Comparison of ENCODE assay signal across 11 cellular contexts in the genomic region with DNA sequence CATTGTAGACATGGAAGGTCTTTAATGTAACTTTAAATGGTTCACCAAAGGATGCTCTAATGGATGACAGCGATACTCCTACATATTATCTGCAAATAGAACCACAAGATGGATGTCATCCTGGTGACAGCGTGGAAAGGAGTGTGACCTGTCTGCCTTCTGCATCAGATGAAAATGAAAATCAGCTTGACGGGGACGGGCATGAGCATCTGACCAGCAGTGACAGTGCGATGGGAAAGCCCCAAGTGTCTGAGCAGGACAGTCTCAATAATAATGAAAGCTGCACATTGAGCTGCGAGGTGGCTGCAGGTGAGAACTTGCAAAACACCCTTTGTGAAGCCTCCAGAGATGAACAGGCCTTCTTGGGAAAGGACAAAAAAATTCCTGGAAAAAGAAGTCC. TPM values are rescaled to one million over a fixed set of nuclear protein-coding genes. Genes with fewer than 3 reads are reported as not detected.
DNase-seq lines count a peak whose midpoint lies in the region; ATAC-seq and TF ChIP-seq lines count a peak whose summit lies in the region.
"Had no signal": no experiment of that assay in that cellular context is flagged by ENCODE, and none has a peak within 500 bp of the region (broad histone marks: within the 10 kb centered on the region; RNA-seq: fewer than 3 reads in every experiment).

No MANE protein-coding gene starts in this region.

- no peaks in the 10 kb centered on the region for H3K27me3 Mint-ChIP-seq in activated B cell treated with CpG ODN at 0.5 μM for 24 hours
- H3K27me3 Mint-ChIP-seq in activated T-helper 1 cell treated with anti-CD3 and anti-CD28 coated beads, Interleukin-12 subunit alpha, Interleukin-12 subunit beta, Interleukin-2, Interleukin-4 antibody, amounts not matched to agents 30 ng/mL and 10 ng/mL and 1 ng/mL, durations not matched to agents 14 hours and 24 hours and 36 hours (ENCODE audit: insufficient read depth) = no peaks in the 10 kb centered on the region

- TF ChIP-seq CTCF in activated B cell treated with CpG ODN at 0.5 μM for 24 hours (IDR thresholded peaks at IDR 0.05) = no peak
- no peak for TF ChIP-seq CTCF in lower leg skin (IDR thresholded peaks at IDR 0.05)

- CTCF ChIA-PET in activated B cell treated with CpG ODN at 0.5 μM for 24 hours (lab: Charles Lee) = no interaction called here

- H3K4me1 Mint-ChIP-seq in activated B cell treated with CpG ODN at 0.5 μM for 24 hours = peaks cover 45% of the 10 kb centered on the region
- peaks cover 26% of the 10 kb centered on the region for H3K4me1 Mint-ChIP-seq in activated T-helper 1 cell treated with anti-CD3 and anti-CD28 coated beads, Interleukin-12 subunit alpha, Interleukin-12 subunit beta, Interleukin-2, Interleukin-4 antibody, amounts not matched to agents 30 ng/mL and 10 ng/mL and 1 ng/mL, durations not matched to agents 14 hours and 24 hours and 36 hours (ENCODE audit: low read depth)

- WGBS in lower leg skin, 2 donors = 93 to 94% methylated on average over 6 of the region's 6 CpGs

- H3K9me3 Mint-ChIP-seq in activated B cell treated with CpG ODN at 0.5 μM for 24 hours = peaks cover 4% of the 10 kb centered on the region
- peaks cover 9% of the 10 kb centered on the region for H3K9me3 Mint-ChIP-seq in activated T-helper 1 cell treated with anti-CD3 and anti-CD28 coated beads, Interleukin-12 subunit alpha, Interleukin-12 subunit beta, Interleukin-2, Interleukin-4 antibody, amounts not matched to agents 30 ng/mL and 10 ng/mL and 1 ng/mL, durations not matched to agents 14 hours and 24 hours and 36 hours

- H3K27ac Mint-ChIP-seq in activated B cell treated with CpG ODN at 0.5 μM for 24 hours = peak overlapping the region; percentile 2
- no peak overlapping the region for H3K27ac Mint-ChIP-seq in activated T-helper 1 cell treated with anti-CD3 and anti-CD28 coated beads, Interleukin-12 subunit alpha, Interleukin-12 subunit beta, Interleukin-2, Interleukin-4 antibody, amounts not matched to agents 30 ng/mL and 10 ng/mL and 1 ng/mL, durations not matched to agents 14 hours and 24 hours and 36 hours

- intact Hi-C loops in activated B cell treated with CpG ODN at 0.5 μM for 24 hours (cut with micrococcal nuclease) = no loop called here
- intact Hi-C loops in lower leg skin (cut with DNase I; ENCODE audit: low total_unique reads) = no loop called here
- intact Hi-C loops in activated T-helper 1 cell treated with anti-CD3 and anti-CD28 coated beads, Interleukin-12 subunit alpha, Interleukin-12 subunit beta, Interleukin-2, Interleukin-4 antibody, amounts not matched to agents 30 ng/mL and 10 ng/mL and 1 ng/mL, durations not matched to agents 14 hours and 24 hours and 36 hours (cut with micrococcal nuclease) = no loop called here

- POLR2A ChIA-PET in activated B cell treated with CpG ODN at 0.5 μM for 24 hours (lab: Charles Lee) = interaction anchor here (1.0 to 1.1 kb wide), 2 partner anchors 21 to 25 kb away, joined by 3 to 4 read pairs; a partner anchor contains a TSS

- no peak overlapping the region for H3K4me3 ChIP-seq in lower leg skin (ENCODE audit: low read depth, poor library complexity, severe bottlenecking)
- H3K4me3 ChIP-seq: dorsolateral prefrontal cortex had no signal

- DNase-seq in GM19240 (ENCODE audit: insufficient read length, low spot score) = peak; percentile 47
- no peak for DNase-seq in activated B cell treated with CpG ODN at 0.5 μM for 24 hours
- no peak for DNase-seq in lower leg skin (ENCODE audit: low spot score in 2 of 2)
- no peak for DNase-seq in EL
- no peak for DNase-seq in SIG-M5 treated with dmso at 0.1 percent for 504 hours (lab: John Stamatoyannopoulos, UW; ENCODE audit: unreplicated experiment)
- no peak for DNase-seq in activated T-helper 1 cell treated with anti-CD3 and anti-CD28 coated beads, Interleukin-12 subunit alpha, Interleukin-12 subunit beta, Interleukin-2, Interleukin-4 antibody, amounts not matched to agents 30 ng/mL and 10 ng/mL and 1 ng/mL, durations not matched to agents 14 hours and 24 hours and 36 hours (ENCODE audit: low spot score)
- DNase-seq: dorsolateral prefrontal cortex, KG1 had no signal

- ATAC-seq in GM18498 (IDR thresholded peaks at IDR 0.05; ENCODE audit: unreplicated experiment) = peak; percentile 98
- peak; percentile 96 for ATAC-seq in HG02870 (IDR thresholded peaks at IDR 0.05; ENCODE audit: unreplicated experiment)
- ATAC-seq in activated B cell treated with CpG ODN at 0.5 μM for 24 hours (ENCODE audit: low read depth) = peak; percentile 62
- ATAC-seq: Right ventricle myocardium inferior had no signal

- peak overlapping the region; percentile 6 for H3K4me3 Mint-ChIP-seq in activated B cell treated with CpG ODN at 0.5 μM for 24 hours
- H3K4me3 Mint-ChIP-seq in activated T-helper 1 cell treated with anti-CD3 and anti-CD28 coated beads, Interleukin-12 subunit alpha, Interleukin-12 subunit beta, Interleukin-2, Interleukin-4 antibody, amounts not matched to agents 30 ng/mL and 10 ng/mL and 1 ng/mL, durations not matched to agents 14 hours and 24 hours and 36 hours = no peak overlapping the region

- peaks cover 47% of the 10 kb centered on the region for H3K36me3 Mint-ChIP-seq in activated B cell treated with CpG ODN at 0.5 μM for 24 hours (ENCODE audit: low read depth)
- H3K36me3 Mint-ChIP-seq in activated T-helper 1 cell treated with anti-CD3 and anti-CD28 coated beads, Interleukin-12 subunit alpha, Interleukin-12 subunit beta, Interleukin-2, Interleukin-4 antibody, amounts not matched to agents 30 ng/mL and 10 ng/mL and 1 ng/mL, durations not matched to agents 14 hours and 24 hours and 36 hours (ENCODE audit: low read depth) = peaks cover 25% of the 10 kb centered on the region

- no peak for TF ChIP-seq POLR2A in lower leg skin (IDR thresholded peaks at IDR 0.05)

RNA-seq across cellular contexts. Expression of a gene that starts 25.2 kb away (rescaled TPM):
- total RNA-seq in activated B cell treated with CpG ODN at 0.5 μM for 24 hours = 30.2 and 35.2 TPM in 2 replicates
- 10 to 100 TPM; 21.2 to 31.2 (median 28.4) TPM for total RNA-seq in lower leg skin
- total RNA-seq in activated T-helper 1 cell treated with anti-CD3 and anti-CD28 coated beads, Interleukin-12 subunit alpha, Interleukin-12 subunit beta, Interleukin-2, Interleukin-4 antibody, amounts not matched to agents 30 ng/mL and 10 ng/mL and 1 ng/mL, durations not matched to agents 14 hours and 24 hours and 36 hours = 27.0 and 30.8 TPM in 2 replicates

RNA-seq across cellular contexts. Expression of a gene that starts 25.4 kb away (rescaled TPM):
- total RNA-seq in activated B cell treated with CpG ODN at 0.5 μM for 24 hours = 15.9 and 18.3 TPM in 2 replicates
- 10 to 100 TPM in 2 of 4 donors, 1 to 10 TPM in 2; 6.8 to 10.9 (median 9.3) TPM for total RNA-seq in lower leg skin
- total RNA-seq in activated T-helper 1 cell treated with anti-CD3 and anti-CD28 coated beads, Interleukin-12 subunit alpha, Interleukin-12 subunit beta, Interleukin-2, Interleukin-4 antibody, amounts not matched to agents 30 ng/mL and 10 ng/mL and 1 ng/mL, durations not matched to agents 14 hours and 24 hours and 36 hours = 24.8 and 30.9 TPM in 2 replicates
